In genomic region chr6:27478706-27479318, GRCh38 we compare ENCODE assay signal across 1 cellular context.
TF ChIP-seq lines count a peak whose summit lies in the region.

No MANE protein-coding gene starts in this region.

TF ChIP-seq in HEK293, 187 proteins besides CTCF, POLR2A, EP300 and RAD21 (continued from another document and continues in another):
- no peak for TF ChIP-seq BCL11B (tag by site-specific recombination; IDR thresholded peaks at IDR 0.05; ENCODE audit: low read depth)
- no peak for TF ChIP-seq ZNF280D (tag by site-specific recombination; IDR thresholded peaks at IDR 0.05)
- peak; percentile 60; the same call in 1 of the 2 replicates for TF ChIP-seq PRDM1 (tag by site-specific recombination; IDR thresholded peaks at IDR 0.05)
- no peak for TF ChIP-seq ZNF132 (tag by site-specific recombination; IDR thresholded peaks at IDR 0.05; ENCODE audit: borderline replicate concordance)
- peak; percentile 86 for TF ChIP-seq KLF17 (tag by site-specific recombination; IDR thresholded peaks at IDR 0.05)
- no peak for TF ChIP-seq ZNF488 (tag by site-specific recombination; IDR thresholded peaks at IDR 0.05)
- TF ChIP-seq SP3 (tag by site-specific recombination; IDR thresholded peaks at IDR 0.05) = no peak
- TF ChIP-seq ZBTB11 (tag by site-specific recombination; conservative IDR thresholded peaks at IDR 0.05; ENCODE audit: low read depth) = no peak
- no peak for TF ChIP-seq ZBTB20 (tag by site-specific recombination; IDR thresholded peaks at IDR 0.05)
- TF ChIP-seq ZBTB6 (tag by site-specific recombination; IDR thresholded peaks at IDR 0.05) = peak; percentile 51; the same call in 1 of the 2 replicates
- no peak for TF ChIP-seq ZBTB8A (tag by site-specific recombination; IDR thresholded peaks at IDR 0.05)
- no peak for TF ChIP-seq ZNF513 (tag by site-specific recombination; IDR thresholded peaks at IDR 0.05)
- TF ChIP-seq ZNF843 (tag by site-specific recombination; IDR thresholded peaks at IDR 0.05) = no peak
- no peak; the same call in 1 of the 2 replicates for TF ChIP-seq ZNF518A (tag by site-specific recombination; conservative IDR thresholded peaks at IDR 0.05; ENCODE audit: low read depth)
- TF ChIP-seq ZFP41 (tag by site-specific recombination; IDR thresholded peaks at IDR 0.05; ENCODE audit: borderline replicate concordance) = no peak
- TF ChIP-seq ZSCAN23 (tag by site-specific recombination; IDR thresholded peaks at IDR 0.05) = no peak
- no peak for TF ChIP-seq YY2 (tag by site-specific recombination; IDR thresholded peaks at IDR 0.05)
- no peak for TF ChIP-seq ZNF621 (tag by site-specific recombination; IDR thresholded peaks at IDR 0.05)
- TF ChIP-seq ZFP69B (tag by site-specific recombination; IDR thresholded peaks at IDR 0.05) = 0 out of 2 replicates have a peak, but pooled peaks have one; percentile 43
- TF ChIP-seq ZXDB (tag by site-specific recombination; IDR thresholded peaks at IDR 0.05) = peak; percentile 57; the same call in 1 of the 2 replicates
- no peak for TF ChIP-seq GLIS2 (tag by site-specific recombination; IDR thresholded peaks at IDR 0.05)
- no peak for TF ChIP-seq ZBTB26 (tag by site-specific recombination; optimal IDR thresholded peaks at IDR 0.05)
- TF ChIP-seq ZNF138 (tag by site-specific recombination; IDR thresholded peaks at IDR 0.05; ENCODE audit: borderline replicate concordance) = no peak
- TF ChIP-seq ZNF707 (tag by site-specific recombination; IDR thresholded peaks at IDR 0.05) = no peak
- no peak for TF ChIP-seq ZNF16 (tag by site-specific recombination; IDR thresholded peaks at IDR 0.05; ENCODE audit: low read depth)
- TF ChIP-seq KLF1 (tag by site-specific recombination; IDR thresholded peaks at IDR 0.05) = no peak
- peak; percentile 25 for TF ChIP-seq ZNF510 (tag by site-specific recombination; IDR thresholded peaks at IDR 0.05; ENCODE audit: insufficient replicate concordance)
- TF ChIP-seq ZNF175 (tag by site-specific recombination; IDR thresholded peaks at IDR 0.05) = no peak
- TF ChIP-seq ZNF23 (tag by site-specific recombination; IDR thresholded peaks at IDR 0.05; ENCODE audit: borderline replicate concordance) = no peak
- TF ChIP-seq ZNF202 (tag by site-specific recombination; IDR thresholded peaks at IDR 0.05; ENCODE audit: borderline replicate concordance) = no peak
- TF ChIP-seq ZNF24 (tag by site-specific recombination; IDR thresholded peaks at IDR 0.05) = no peak; the same call in 1 of the 2 replicates
- peak; percentile 42; the same call in 1 of the 2 replicates for TF ChIP-seq IKZF3 (tag by site-specific recombination; IDR thresholded peaks at IDR 0.05)
- TF ChIP-seq BCL11A (tag by site-specific recombination; IDR thresholded peaks at IDR 0.05; ENCODE audit: low read depth) = no peak
- TF ChIP-seq TSHZ1 (tag by site-specific recombination; IDR thresholded peaks at IDR 0.05; ENCODE audit: borderline replicate concordance) = 0 out of 2 replicates have a peak, but pooled peaks have one; percentile 44
- no peak for TF ChIP-seq ZNF596 (tag by site-specific recombination; IDR thresholded peaks at IDR 0.05)
